ENCODE assay signal across 1 cellular context in genomic region chr3:33942483-33943150, GRCh38.
TF ChIP-seq lines count a peak whose summit lies in the region.

No MANE protein-coding gene starts in this region.

TF ChIP-seq in GM12878, 131 proteins besides CTCF, POLR2A, EP300 and RAD21 (continued from another document):
- no peak for TF ChIP-seq E2F8 (IDR thresholded peaks at IDR 0.05; ENCODE audit: low read depth, partially characterized antibody)
- no peak for TF ChIP-seq ZNF24 (IDR thresholded peaks at IDR 0.05)
- no peak for TF ChIP-seq ZBTB33 (IDR thresholded peaks at IDR 0.05)
- TF ChIP-seq MEF2B (IDR thresholded peaks at IDR 0.05; ENCODE audit: partially characterized antibody, poor library complexity, severe bottlenecking) = no peak
- no peak for TF ChIP-seq KAT2A (conservative IDR thresholded peaks at IDR 0.05; ENCODE audit: control insufficient read depth, low read depth, low read length)
- TF ChIP-seq SREBF2 (IDR thresholded peaks at IDR 0.05; ENCODE audit: low read length) = no peak
- TF ChIP-seq MYB (IDR thresholded peaks at IDR 0.05; ENCODE audit: borderline replicate concordance, low read depth, low read length) = no peak
- TF ChIP-seq CBX3 (IDR thresholded peaks at IDR 0.05; ENCODE audit: borderline replicate concordance, low read depth) = no peak
- no peak for TF ChIP-seq SKIL (IDR thresholded peaks at IDR 0.05; ENCODE audit: low read depth, poor library complexity, severe bottlenecking)
- no peak for TF ChIP-seq ZNF217 (IDR thresholded peaks at IDR 0.05)
TF ChIP-seq in GM12878: peak in this region for 0.
